ENCODE assay signal across 13 cellular contexts in the genomic region with DNA sequence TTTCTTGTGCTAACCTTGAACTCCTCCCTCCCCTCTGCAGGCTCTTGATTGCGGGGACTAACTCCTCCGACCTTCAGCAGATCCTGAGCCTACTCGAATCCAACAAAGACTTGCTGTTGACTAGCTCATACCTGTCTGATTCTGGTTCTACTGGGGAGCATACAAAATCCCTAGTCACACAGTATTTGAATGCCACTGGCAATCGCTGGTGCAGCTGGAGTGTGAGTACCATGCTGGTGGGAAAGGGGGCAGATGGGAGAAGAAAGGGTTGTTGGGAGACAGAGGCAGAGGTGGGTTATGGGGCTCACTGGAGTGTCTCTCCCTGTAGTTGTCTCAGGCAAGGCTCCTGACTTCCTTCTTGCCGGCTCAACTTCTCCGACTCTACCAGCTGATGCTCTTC. TPM values are rescaled to one million over a fixed set of nuclear protein-coding genes. Genes with fewer than 3 reads are reported as not detected.
DNase-seq lines count a peak whose midpoint lies in the region; ATAC-seq and TF ChIP-seq lines count a peak whose summit lies in the region.
"Had no signal": no experiment of that assay in that cellular context is flagged by ENCODE, and none has a peak within 500 bp of the region (broad histone marks: within the 10 kb centered on the region; RNA-seq: fewer than 3 reads in every experiment).

No MANE protein-coding gene starts in this region.

- no peak for TF ChIP-seq CTCF in epithelial cell of proximal tubule (conservative IDR thresholded peaks at IDR 0.05; ENCODE audit: low read depth, low read length)

- H3K27me3 Mint-ChIP-seq in activated T-cell treated with anti-CD3 and anti-CD28 coated beads, Interleukin-2, amount 50 U/mL, for 24 hours = no peaks in the 10 kb centered on the region
- H3K27me3 Mint-ChIP-seq in activated CD4-positive, alpha-beta memory T cell treated with anti-CD3 and anti-CD28 coated beads, Interleukin-2, amount 10 ng/mL, durations not matched to agents 7 days and 5 days = no peaks in the 10 kb centered on the region

- H3K4me3 ChIP-seq in epithelial cell of proximal tubule (ENCODE audit: low read depth, low read length) = peak overlapping the region; percentile 3
- no peak overlapping the region for H3K4me3 ChIP-seq in skeletal muscle satellite cell (ENCODE audit: low read length)

- H3K27ac Mint-ChIP-seq in activated T-cell treated with anti-CD3 and anti-CD28 coated beads, Interleukin-2, amount 50 U/mL, for 24 hours = peak overlapping the region; percentile 86
- H3K27ac Mint-ChIP-seq in activated CD4-positive, alpha-beta memory T cell treated with anti-CD3 and anti-CD28 coated beads, Interleukin-2, amount 10 ng/mL, durations not matched to agents 7 days and 5 days = peak overlapping the region; percentile 42

- H3K9me3 Mint-ChIP-seq in activated T-cell treated with anti-CD3 and anti-CD28 coated beads, Interleukin-2, amount 50 U/mL, for 24 hours = no peaks in the 10 kb centered on the region
- H3K9me3 Mint-ChIP-seq in activated CD4-positive, alpha-beta memory T cell treated with anti-CD3 and anti-CD28 coated beads, Interleukin-2, amount 10 ng/mL, durations not matched to agents 7 days and 5 days = no peaks in the 10 kb centered on the region

- peaks cover 99% of the 10 kb centered on the region for H3K36me3 Mint-ChIP-seq in activated T-cell treated with anti-CD3 and anti-CD28 coated beads, Interleukin-2, amount 50 U/mL, for 24 hours (ENCODE audit: low read depth)
- peaks cover 92% of the 10 kb centered on the region for H3K36me3 Mint-ChIP-seq in activated CD4-positive, alpha-beta memory T cell treated with anti-CD3 and anti-CD28 coated beads, Interleukin-2, amount 10 ng/mL, durations not matched to agents 7 days and 5 days (ENCODE audit: low read depth)

- no peak for DNase-seq in activated T-cell treated with anti-CD3 and anti-CD28 coated beads, Interleukin-2, amount 50 U/mL, for 24 hours
- DNase-seq in activated T-cell treated with anti-CD3 and anti-CD28 coated beads for 4 hours = no peak
- DNase-seq in activated CD4-positive, alpha-beta memory T cell treated with anti-CD3 and anti-CD28 coated beads, Interleukin-2, amount 10 ng/mL, durations not matched to agents 7 days and 5 days = no peak
- no peak for DNase-seq in epithelial cell of proximal tubule (ENCODE audit: low read depth)
- DNase-seq in NCI-H748 treated with DMSO at 0.1 percent for 48 hours (lab: John Stamatoyannopoulos, UW) = no peak
- DNase-seq in NCI-H526 treated with DMSO at 0.1 percent for 48 hours (lab: John Stamatoyannopoulos, UW) = no peak
- DNase-seq: adrenal gland; NCI-H1930; stimulated activated CD4-positive, alpha-beta T cell treated with anti-CD3 and anti-CD28 coated beads, Interleukin-12 subunit alpha, Interleukin-12 subunit beta, amount 100 ng/mL, for 4 hours had no signal

- H3K4me2 ChIP-seq in skeletal muscle satellite cell (ENCODE audit: low read length) = peak overlapping the region; percentile 65

- peak overlapping the region; percentile 65 for H3K4me3 Mint-ChIP-seq in activated T-cell treated with anti-CD3 and anti-CD28 coated beads, Interleukin-2, amount 50 U/mL, for 24 hours
- H3K4me3 Mint-ChIP-seq in activated CD4-positive, alpha-beta memory T cell treated with anti-CD3 and anti-CD28 coated beads, Interleukin-2, amount 10 ng/mL, durations not matched to agents 7 days and 5 days = peak overlapping the region; percentile 33

- peaks cover 55% of the 10 kb centered on the region for H3K4me1 Mint-ChIP-seq in activated T-cell treated with anti-CD3 and anti-CD28 coated beads, Interleukin-2, amount 50 U/mL, for 24 hours (ENCODE audit: low read depth)
- H3K4me1 Mint-ChIP-seq in activated CD4-positive, alpha-beta memory T cell treated with anti-CD3 and anti-CD28 coated beads, Interleukin-2, amount 10 ng/mL, durations not matched to agents 7 days and 5 days = peaks cover 52% of the 10 kb centered on the region

- H3K9ac ChIP-seq in skeletal muscle satellite cell (ENCODE audit: low read depth, low read length) = no peak overlapping the region

- CTCF ChIA-PET in activated CD4-positive, alpha-beta memory T cell treated with anti-CD3 and anti-CD28 coated beads, Interleukin-2, amount 10 ng/mL, durations not matched to agents 7 days and 5 days (lab: Charles Lee) = interaction anchor here (1.6 kb wide), 1 partner anchor 20 kb away, joined by 6 read pairs; no protein-coding TSS in a partner anchor

- peaks cover 83% of the 10 kb centered on the region for H3K36me3 ChIP-seq in skeletal muscle satellite cell (ENCODE audit: insufficient read depth, low read length)

- ATAC-seq in GM21717 (IDR thresholded peaks at IDR 0.05; ENCODE audit: unreplicated experiment) = no peak

- H3K27me3 ChIP-seq in skeletal muscle satellite cell (ENCODE audit: control insufficient read depth, insufficient read depth, low read length) = no peaks in the 10 kb centered on the region
- H3K27me3 ChIP-seq: adrenal gland had no signal

- POLR2A ChIA-PET in activated CD4-positive, alpha-beta memory T cell treated with anti-CD3 and anti-CD28 coated beads, Interleukin-2, amount 10 ng/mL, durations not matched to agents 7 days and 5 days (lab: Charles Lee) = interaction anchor here (0.8 to 11.2 kb wide), 6 partner anchors 9 to 98 kb away, joined by 3 to 234 read pairs (median 6); a partner anchor contains a TSS

- peaks cover 48% of the 10 kb centered on the region for H3K4me1 ChIP-seq in skeletal muscle satellite cell (ENCODE audit: control insufficient read depth, insufficient read depth, low read length)

- H3K9me3 ChIP-seq in skeletal muscle satellite cell (replicated peaks; ENCODE audit: low read length) = no peaks in the 10 kb centered on the region
- H3K9me3 ChIP-seq: adrenal gland had no signal

RNA-seq across cellular contexts. Expression of a gene that starts 4.4 kb away (rescaled TPM):
- total RNA-seq in activated CD4-positive, alpha-beta memory T cell treated with anti-CD3 and anti-CD28 coated beads, Interleukin-2, amount 10 ng/mL, durations not matched to agents 7 days and 5 days = 100 to 1,000 TPM; 262 to 279 TPM
- total RNA-seq in epithelial cell of proximal tubule = 97.4 and 219 TPM in 2 replicates
- total RNA-seq in skeletal muscle satellite cell (2012; rRNA removed) = 141 and 185 TPM in 2 replicates

RNA-seq across cellular contexts. Expression of a gene that starts 36.0 kb away (rescaled TPM):
- not detected for total RNA-seq in activated CD4-positive, alpha-beta memory T cell treated with anti-CD3 and anti-CD28 coated beads, Interleukin-2, amount 10 ng/mL, durations not matched to agents 7 days and 5 days
- total RNA-seq in epithelial cell of proximal tubule = not detected in 2 replicates
- total RNA-seq in skeletal muscle satellite cell (2012; rRNA removed) = not detected in 2 replicates
- total RNA-seq: endothelial cell of umbilical vein, OCI-LY7 had no signal

RNA-seq across cellular contexts. Expression of a gene that starts 45.7 kb away (rescaled TPM):
- 10 to 100 TPM; 46.1 to 48.4 TPM for total RNA-seq in activated CD4-positive, alpha-beta memory T cell treated with anti-CD3 and anti-CD28 coated beads, Interleukin-2, amount 10 ng/mL, durations not matched to agents 7 days and 5 days
- 55.3 and 87.4 TPM in 2 replicates for total RNA-seq in epithelial cell of proximal tubule
- total RNA-seq in skeletal muscle satellite cell (2012; rRNA removed) = 44.9 and 45.4 TPM in 2 replicates

RNA-seq across cellular contexts. Expression of a gene that starts 52.5 kb away (rescaled TPM):
- total RNA-seq in activated CD4-positive, alpha-beta memory T cell treated with anti-CD3 and anti-CD28 coated beads, Interleukin-2, amount 10 ng/mL, durations not matched to agents 7 days and 5 days = not detected
- total RNA-seq in epithelial cell of proximal tubule = not detected in 2 replicates
- total RNA-seq in skeletal muscle satellite cell (2012; rRNA removed) = not detected in 2 replicates
- total RNA-seq: adrenal gland, endothelial cell of umbilical vein had no signal

RNA-seq across cellular contexts. Expression of a gene that starts 53.3 kb away (rescaled TPM):
- total RNA-seq in activated CD4-positive, alpha-beta memory T cell treated with anti-CD3 and anti-CD28 coated beads, Interleukin-2, amount 10 ng/mL, durations not matched to agents 7 days and 5 days = 10 to 100 TPM; 40.6 to 41.6 TPM
- total RNA-seq in epithelial cell of proximal tubule = 21.2 and 28.6 TPM in 2 replicates
- total RNA-seq in skeletal muscle satellite cell (2012; rRNA removed) = 21.0 and 29.1 TPM in 2 replicates
